Comparison of ENCODE assay signal across 2 cellular contexts in the genomic region with DNA sequence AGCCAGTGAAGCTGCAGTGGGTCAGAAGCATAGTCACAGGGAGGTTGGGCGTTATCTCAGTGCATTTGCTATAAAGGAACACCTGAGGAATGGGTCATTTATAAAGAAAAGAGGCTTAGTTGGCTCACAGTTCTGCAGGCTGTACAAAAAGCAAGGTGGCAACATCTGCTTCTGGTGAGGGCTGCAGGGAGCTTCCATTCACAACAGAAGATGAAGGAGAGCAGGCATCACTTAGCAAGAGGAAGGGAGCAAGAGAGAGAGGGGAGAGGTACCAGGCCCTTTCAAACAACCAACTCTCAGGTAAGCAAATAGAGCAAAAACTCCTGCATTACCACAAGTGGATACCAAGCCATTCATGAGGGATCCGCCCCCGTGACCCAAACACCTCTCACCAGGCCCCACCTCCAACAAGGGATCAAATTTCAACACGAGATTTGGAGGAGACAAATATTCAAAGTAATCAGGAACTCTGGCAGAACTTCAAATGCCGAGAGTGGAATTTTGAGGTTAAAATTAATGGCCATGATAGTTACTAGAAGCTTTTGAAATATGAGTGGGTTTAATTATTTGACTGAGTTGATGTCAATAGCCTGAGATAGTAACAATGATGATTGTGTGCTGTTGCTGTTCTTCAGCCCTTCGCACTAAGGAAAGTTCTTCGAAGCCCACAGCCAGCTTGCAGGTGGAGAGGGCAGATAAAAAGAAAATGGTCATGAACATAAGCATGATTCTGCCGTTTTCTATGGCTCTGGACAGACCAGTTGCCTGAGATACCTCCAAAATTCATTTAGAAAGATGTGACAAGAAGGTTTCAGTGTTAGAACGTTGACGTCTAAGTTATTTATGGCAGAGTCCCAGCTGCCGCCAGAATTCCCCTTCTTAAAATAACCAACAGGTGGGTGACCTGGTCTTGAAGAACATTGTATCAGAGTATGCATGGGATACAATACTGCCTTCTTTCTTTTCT.
TF ChIP-seq lines count a peak whose summit lies in the region.

No MANE protein-coding gene starts in this region.

TF ChIP-seq in GM12891, 5 proteins besides CTCF, POLR2A, EP300 and RAD21 (continued from another document):
- TF ChIP-seq TAF1 (IDR thresholded peaks at IDR 0.05; ENCODE audit: low read depth, low read length) (peak; percentile 63; the same call in 1 of the 2 replicates), POU2F2 (IDR thresholded peaks at IDR 0.05; ENCODE audit: low read depth, low read length) (peak; percentile 95)

TF ChIP-seq in GM12878, 131 proteins besides CTCF, POLR2A, EP300 and RAD21 (continued from another document and continues in another):
- TF ChIP-seq, protein P1, sequence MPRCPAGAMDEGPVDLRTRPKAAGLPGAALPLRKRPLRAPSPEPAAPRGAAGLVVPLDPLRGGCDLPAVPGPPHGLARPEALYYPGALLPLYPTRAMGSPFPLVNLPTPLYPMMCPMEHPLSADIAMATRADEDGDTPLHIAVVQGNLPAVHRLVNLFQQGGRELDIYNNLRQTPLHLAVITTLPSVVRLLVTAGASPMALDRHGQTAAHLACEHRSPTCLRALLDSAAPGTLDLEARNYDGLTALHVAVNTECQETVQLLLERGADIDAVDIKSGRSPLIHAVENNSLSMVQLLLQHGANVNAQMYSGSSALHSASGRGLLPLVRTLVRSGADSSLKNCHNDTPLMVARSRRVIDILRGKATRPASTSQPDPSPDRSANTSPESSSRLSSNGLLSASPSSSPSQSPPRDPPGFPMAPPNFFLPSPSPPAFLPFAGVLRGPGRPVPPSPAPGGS (IDR thresholded peaks at IDR 0.05; ENCODE audit: borderline replicate concordance, insufficient read depth, low read depth, low read length, poor library complexity, severe bottlenecking) = peak; percentile 94
- TF ChIP-seq GABPA (IDR thresholded peaks at IDR 0.05; ENCODE audit: low read depth) (peak; percentile 78), TARDBP (IDR thresholded peaks at IDR 0.05; ENCODE audit: borderline replicate concordance) (0 out of 2 replicates have a peak, but pooled peaks have one; percentile 17), CBX3 (IDR thresholded peaks at IDR 0.05; ENCODE audit: borderline replicate concordance, low read depth) (no peak), CREM (IDR thresholded peaks at IDR 0.05; ENCODE audit: low read depth) (peak; percentile 98), MTA2 (IDR thresholded peaks at IDR 0.05; ENCODE audit: low read depth) (peak; percentile 91), ETV6 (conservative IDR thresholded peaks at IDR 0.05 in 1 of 2, IDR thresholded peaks at IDR 0.05 in 1 of 2; ENCODE audit: borderline replicate concordance in 1 of 2, low read depth in 1 of 2) (peak in 1 of 2 experiments; percentile 79; a peak in 1 of 4 replicates), POU2F2 (IDR thresholded peaks at IDR 0.05; ENCODE audit: borderline replicate concordance, low read depth, low read length) (peak; percentile 93), DPF2 (IDR thresholded peaks at IDR 0.05) (peak; percentile 78), ZZZ3 (IDR thresholded peaks at IDR 0.05; ENCODE audit: control insufficient read depth, insufficient read length, low read depth) (no peak), IRF4 (IDR thresholded peaks at IDR 0.05; ENCODE audit: low read depth, low read length) (peak; percentile 79), SMAD5 (IDR thresholded peaks at IDR 0.05; ENCODE audit: low read depth) (0 out of 2 replicates have a peak, but pooled peaks have one; percentile 49), YY1 (IDR thresholded peaks at IDR 0.05; ENCODE audit: low read depth, low read length) (peak; percentile 42; the same call in 1 of the 2 replicates), TCF3 (IDR thresholded peaks at IDR 0.05; ENCODE audit: borderline replicate concordance, insufficient read depth, low read depth, low read length) (peak; percentile 99), PAX5 (IDR thresholded peaks at IDR 0.05; ENCODE audit: borderline replicate concordance, low read depth, low read length) (peak; percentile 95), PAX8 (IDR thresholded peaks at IDR 0.05) (0 out of 2 replicates have a peak, but pooled peaks have one; percentile 66), TCF7 (IDR thresholded peaks at IDR 0.05; ENCODE audit: borderline replicate concordance) (peak; percentile 62), SMAD1 (IDR thresholded peaks at IDR 0.05; ENCODE audit: low read depth, partially characterized antibody) (peak; percentile 35), TBL1XR1 (IDR thresholded peaks at IDR 0.05; ENCODE audit: low read depth, low read length) (peak; percentile 92), NR2F1 (conservative IDR thresholded peaks at IDR 0.05) (peak; percentile 69), FOXK2 (IDR thresholded peaks at IDR 0.05) (no peak), NBN (IDR thresholded peaks at IDR 0.05) (peak; percentile 43; the same call in 1 of the 2 replicates), KLF5 (IDR thresholded peaks at IDR 0.05; ENCODE audit: partially characterized antibody) (no peak), GATAD2B (conservative IDR thresholded peaks at IDR 0.05; ENCODE audit: low read depth) (0 out of 2 replicates have a peak, but pooled peaks have one; percentile 53), MEF2A (IDR thresholded peaks at IDR 0.05; ENCODE audit: insufficient read depth, low read depth, low read length) (peak; percentile 100), MXI1 (IDR thresholded peaks at IDR 0.05; ENCODE audit: low read depth, low read length) (no peak; the same call in 1 of the 2 replicates), TCF12 (IDR thresholded peaks at IDR 0.05; ENCODE audit: low read depth, low read length) (peak; percentile 99), CREB1 (IDR thresholded peaks at IDR 0.05; ENCODE audit: low read depth) (peak; percentile 89), SIX5 (IDR thresholded peaks at IDR 0.05; ENCODE audit: low read depth, low read length, severe bottlenecking) (peak; percentile 43), CHD4 (IDR thresholded peaks at IDR 0.05) (no peak), RELA (IDR thresholded peaks at IDR 0.05; ENCODE audit: borderline replicate concordance, partially characterized antibody) (peak; percentile 98)
- TF ChIP-seq, protein P2, sequence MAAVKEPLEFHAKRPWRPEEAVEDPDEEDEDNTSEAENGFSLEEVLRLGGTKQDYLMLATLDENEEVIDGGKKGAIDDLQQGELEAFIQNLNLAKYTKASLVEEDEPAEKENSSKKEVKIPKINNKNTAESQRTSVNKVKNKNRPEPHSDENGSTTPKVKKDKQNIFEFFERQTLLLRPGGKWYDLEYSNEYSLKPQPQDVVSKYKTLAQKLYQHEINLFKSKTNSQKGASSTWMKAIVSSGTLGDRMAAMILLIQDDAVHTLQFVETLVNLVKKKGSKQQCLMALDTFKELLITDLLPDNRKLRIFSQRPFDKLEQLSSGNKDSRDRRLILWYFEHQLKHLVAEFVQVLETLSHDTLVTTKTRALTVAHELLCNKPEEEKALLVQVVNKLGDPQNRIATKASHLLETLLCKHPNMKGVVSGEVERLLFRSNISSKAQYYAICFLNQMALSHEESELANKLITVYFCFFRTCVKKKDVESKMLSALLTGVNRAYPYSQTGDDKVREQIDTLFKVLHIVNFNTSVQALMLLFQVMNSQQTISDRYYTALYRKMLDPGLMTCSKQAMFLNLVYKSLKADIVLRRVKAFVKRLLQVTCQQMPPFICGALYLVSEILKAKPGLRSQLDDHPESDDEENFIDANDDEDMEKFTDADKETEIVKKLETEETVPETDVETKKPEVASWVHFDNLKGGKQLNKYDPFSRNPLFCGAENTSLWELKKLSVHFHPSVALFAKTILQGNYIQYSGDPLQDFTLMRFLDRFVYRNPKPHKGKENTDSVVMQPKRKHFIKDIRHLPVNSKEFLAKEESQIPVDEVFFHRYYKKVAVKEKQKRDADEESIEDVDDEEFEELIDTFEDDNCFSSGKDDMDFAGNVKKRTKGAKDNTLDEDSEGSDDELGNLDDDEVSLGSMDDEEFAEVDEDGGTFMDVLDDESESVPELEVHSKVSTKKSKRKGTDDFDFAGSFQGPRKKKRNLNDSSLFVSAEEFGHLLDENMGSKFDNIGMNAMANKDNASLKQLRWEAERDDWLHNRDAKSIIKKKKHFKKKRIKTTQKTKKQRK (IDR thresholded peaks at IDR 0.05; ENCODE audit: low read depth, low read length) = no peak
- TF ChIP-seq, protein P3, sequence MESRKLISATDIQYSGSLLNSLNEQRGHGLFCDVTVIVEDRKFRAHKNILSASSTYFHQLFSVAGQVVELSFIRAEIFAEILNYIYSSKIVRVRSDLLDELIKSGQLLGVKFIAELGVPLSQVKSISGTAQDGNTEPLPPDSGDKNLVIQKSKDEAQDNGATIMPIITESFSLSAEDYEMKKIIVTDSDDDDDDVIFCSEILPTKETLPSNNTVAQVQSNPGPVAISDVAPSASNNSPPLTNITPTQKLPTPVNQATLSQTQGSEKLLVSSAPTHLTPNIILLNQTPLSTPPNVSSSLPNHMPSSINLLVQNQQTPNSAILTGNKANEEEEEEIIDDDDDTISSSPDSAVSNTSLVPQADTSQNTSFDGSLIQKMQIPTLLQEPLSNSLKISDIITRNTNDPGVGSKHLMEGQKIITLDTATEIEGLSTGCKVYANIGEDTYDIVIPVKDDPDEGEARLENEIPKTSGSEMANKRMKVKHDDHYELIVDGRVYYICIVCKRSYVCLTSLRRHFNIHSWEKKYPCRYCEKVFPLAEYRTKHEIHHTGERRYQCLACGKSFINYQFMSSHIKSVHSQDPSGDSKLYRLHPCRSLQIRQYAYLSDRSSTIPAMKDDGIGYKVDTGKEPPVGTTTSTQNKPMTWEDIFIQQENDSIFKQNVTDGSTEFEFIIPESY (IDR thresholded peaks at IDR 0.05) = no peak
- TF ChIP-seq, protein P4, sequence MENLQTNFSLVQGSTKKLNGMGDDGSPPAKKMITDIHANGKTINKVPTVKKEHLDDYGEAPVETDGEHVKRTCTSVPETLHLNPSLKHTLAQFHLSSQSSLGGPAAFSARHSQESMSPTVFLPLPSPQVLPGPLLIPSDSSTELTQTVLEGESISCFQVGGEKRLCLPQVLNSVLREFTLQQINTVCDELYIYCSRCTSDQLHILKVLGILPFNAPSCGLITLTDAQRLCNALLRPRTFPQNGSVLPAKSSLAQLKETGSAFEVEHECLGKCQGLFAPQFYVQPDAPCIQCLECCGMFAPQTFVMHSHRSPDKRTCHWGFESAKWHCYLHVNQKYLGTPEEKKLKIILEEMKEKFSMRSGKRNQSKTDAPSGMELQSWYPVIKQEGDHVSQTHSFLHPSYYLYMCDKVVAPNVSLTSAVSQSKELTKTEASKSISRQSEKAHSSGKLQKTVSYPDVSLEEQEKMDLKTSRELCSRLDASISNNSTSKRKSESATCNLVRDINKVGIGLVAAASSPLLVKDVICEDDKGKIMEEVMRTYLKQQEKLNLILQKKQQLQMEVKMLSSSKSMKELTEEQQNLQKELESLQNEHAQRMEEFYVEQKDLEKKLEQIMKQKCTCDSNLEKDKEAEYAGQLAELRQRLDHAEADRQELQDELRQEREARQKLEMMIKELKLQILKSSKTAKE (IDR thresholded peaks at IDR 0.05; ENCODE audit: low read depth, poor library complexity, severe bottlenecking) = peak; percentile 82
- TF ChIP-seq, protein P5, sequence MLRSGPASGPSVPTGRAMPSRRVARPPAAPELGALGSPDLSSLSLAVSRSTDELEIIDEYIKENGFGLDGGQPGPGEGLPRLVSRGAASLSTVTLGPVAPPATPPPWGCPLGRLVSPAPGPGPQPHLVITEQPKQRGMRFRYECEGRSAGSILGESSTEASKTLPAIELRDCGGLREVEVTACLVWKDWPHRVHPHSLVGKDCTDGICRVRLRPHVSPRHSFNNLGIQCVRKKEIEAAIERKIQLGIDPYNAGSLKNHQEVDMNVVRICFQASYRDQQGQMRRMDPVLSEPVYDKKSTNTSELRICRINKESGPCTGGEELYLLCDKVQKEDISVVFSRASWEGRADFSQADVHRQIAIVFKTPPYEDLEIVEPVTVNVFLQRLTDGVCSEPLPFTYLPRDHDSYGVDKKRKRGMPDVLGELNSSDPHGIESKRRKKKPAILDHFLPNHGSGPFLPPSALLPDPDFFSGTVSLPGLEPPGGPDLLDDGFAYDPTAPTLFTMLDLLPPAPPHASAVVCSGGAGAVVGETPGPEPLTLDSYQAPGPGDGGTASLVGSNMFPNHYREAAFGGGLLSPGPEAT (IDR thresholded peaks at IDR 0.05; ENCODE audit: low read depth) = peak; percentile 98
- TF ChIP-seq, protein P6, sequence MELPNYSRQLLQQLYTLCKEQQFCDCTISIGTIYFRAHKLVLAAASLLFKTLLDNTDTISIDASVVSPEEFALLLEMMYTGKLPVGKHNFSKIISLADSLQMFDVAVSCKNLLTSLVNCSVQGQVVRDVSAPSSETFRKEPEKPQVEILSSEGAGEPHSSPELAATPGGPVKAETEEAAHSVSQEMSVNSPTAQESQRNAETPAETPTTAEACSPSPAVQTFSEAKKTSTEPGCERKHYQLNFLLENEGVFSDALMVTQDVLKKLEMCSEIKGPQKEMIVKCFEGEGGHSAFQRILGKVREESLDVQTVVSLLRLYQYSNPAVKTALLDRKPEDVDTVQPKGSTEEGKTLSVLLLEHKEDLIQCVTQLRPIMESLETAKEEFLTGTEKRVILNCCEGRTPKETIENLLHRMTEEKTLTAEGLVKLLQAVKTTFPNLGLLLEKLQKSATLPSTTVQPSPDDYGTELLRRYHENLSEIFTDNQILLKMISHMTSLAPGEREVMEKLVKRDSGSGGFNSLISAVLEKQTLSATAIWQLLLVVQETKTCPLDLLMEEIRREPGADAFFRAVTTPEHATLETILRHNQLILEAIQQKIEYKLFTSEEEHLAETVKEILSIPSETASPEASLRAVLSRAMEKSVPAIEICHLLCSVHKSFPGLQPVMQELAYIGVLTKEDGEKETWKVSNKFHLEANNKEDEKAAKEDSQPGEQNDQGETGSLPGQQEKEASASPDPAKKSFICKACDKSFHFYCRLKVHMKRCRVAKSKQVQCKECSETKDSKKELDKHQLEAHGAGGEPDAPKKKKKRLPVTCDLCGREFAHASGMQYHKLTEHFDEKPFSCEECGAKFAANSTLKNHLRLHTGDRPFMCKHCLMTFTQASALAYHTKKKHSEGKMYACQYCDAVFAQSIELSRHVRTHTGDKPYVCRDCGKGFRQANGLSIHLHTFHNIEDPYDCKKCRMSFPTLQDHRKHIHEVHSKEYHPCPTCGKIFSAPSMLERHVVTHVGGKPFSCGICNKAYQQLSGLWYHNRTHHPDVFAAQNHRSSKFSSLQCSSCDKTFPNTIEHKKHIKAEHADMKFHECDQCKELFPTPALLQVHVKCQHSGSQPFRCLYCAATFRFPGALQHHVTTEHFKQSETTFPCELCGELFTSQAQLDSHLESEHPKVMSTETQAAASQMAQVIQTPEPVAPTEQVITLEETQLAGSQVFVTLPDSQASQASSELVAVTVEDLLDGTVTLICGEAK (IDR thresholded peaks at IDR 0.05; ENCODE audit: borderline replicate concordance) = no peak
- TF ChIP-seq, protein P7, sequence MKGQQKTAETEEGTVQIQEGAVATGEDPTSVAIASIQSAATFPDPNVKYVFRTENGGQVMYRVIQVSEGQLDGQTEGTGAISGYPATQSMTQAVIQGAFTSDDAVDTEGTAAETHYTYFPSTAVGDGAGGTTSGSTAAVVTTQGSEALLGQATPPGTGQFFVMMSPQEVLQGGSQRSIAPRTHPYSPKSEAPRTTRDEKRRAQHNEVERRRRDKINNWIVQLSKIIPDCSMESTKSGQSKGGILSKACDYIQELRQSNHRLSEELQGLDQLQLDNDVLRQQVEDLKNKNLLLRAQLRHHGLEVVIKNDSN (IDR thresholded peaks at IDR 0.05; ENCODE audit: borderline replicate concordance, extremely low read length, insufficient read depth, low read depth, low read length) = no peak
- TF ChIP-seq, protein P8, sequence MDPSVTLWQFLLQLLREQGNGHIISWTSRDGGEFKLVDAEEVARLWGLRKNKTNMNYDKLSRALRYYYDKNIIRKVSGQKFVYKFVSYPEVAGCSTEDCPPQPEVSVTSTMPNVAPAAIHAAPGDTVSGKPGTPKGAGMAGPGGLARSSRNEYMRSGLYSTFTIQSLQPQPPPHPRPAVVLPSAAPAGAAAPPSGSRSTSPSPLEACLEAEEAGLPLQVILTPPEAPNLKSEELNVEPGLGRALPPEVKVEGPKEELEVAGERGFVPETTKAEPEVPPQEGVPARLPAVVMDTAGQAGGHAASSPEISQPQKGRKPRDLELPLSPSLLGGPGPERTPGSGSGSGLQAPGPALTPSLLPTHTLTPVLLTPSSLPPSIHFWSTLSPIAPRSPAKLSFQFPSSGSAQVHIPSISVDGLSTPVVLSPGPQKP (IDR thresholded peaks at IDR 0.05; ENCODE audit: low read depth, low read length) = no peak
